18 cellular contexts compared by ENCODE assay signal in genomic region chr9:20317701-20318100, GRCh38.
"Had no signal": no experiment of that assay in that cellular context is flagged by ENCODE, and none has a peak within 500 bp of the region (broad histone marks: within the 10 kb centered on the region; RNA-seq: fewer than 3 reads in every experiment).

No MANE protein-coding gene starts in this region.

- H3K27me3 ChIP-seq: ovary, spleen, tibial artery, vagina had no signal

- H3K4me3 Mint-ChIP-seq: activated CD4-positive, alpha-beta T cell treated with anti-CD3 and anti-CD28 coated beads, Interleukin-2, amount 10 ng/mL, durations not matched to agents 7 days and 5 days; dendritic cell treated with granulocyte-macrophage colony-stimulating factor and Interleukin-4, amounts not matched to agents 40 ng/mL and 50 ng/mL, for 4 days; nephron had no signal

- H3K27ac Mint-ChIP-seq: activated CD4-positive, alpha-beta T cell treated with anti-CD3 and anti-CD28 coated beads, Interleukin-2, amount 10 ng/mL, durations not matched to agents 7 days and 5 days; dendritic cell treated with granulocyte-macrophage colony-stimulating factor and Interleukin-4, amounts not matched to agents 40 ng/mL and 50 ng/mL, for 4 days; nephron had no signal

- DNase-seq: activated CD4-positive, alpha-beta T cell treated with anti-CD3 and anti-CD28 coated beads, Interleukin-2, amount 10 ng/mL, durations not matched to agents 7 days and 5 days; activated effector memory CD4-positive, alpha-beta T cell treated with anti-CD3 and anti-CD28 coated beads, Interleukin-2, amount 50 U/mL, for 16 hours; aorta; cerebellar nuclear complex; effector memory CD4-positive, alpha-beta T cell; head of caudate nucleus; kidney glomerular epithelial cell; mesenchymal stem cell; ovary; spleen; tibial artery had no signal

- H3K27ac ChIP-seq: epithelial cell of prostate, ovary, SK-N-MC, spleen, tibial artery, vagina had no signal

- H3K9me3 ChIP-seq: ovary, spleen, tibial artery, vagina had no signal

- H3K4me1 ChIP-seq: spleen had no signal

- ATAC-seq: sciatic nerve had no signal

- H3K4me3 ChIP-seq: ovary, SK-N-MC, spleen, tibial artery, vagina had no signal

- H3K9me3 Mint-ChIP-seq: dendritic cell treated with granulocyte-macrophage colony-stimulating factor and Interleukin-4, amounts not matched to agents 40 ng/mL and 50 ng/mL, for 4 days; nephron had no signal

- FAIRE-seq: frontal cortex had no signal

- H3K27me3 Mint-ChIP-seq: activated CD4-positive, alpha-beta T cell treated with anti-CD3 and anti-CD28 coated beads, Interleukin-2, amount 10 ng/mL, durations not matched to agents 7 days and 5 days; dendritic cell treated with granulocyte-macrophage colony-stimulating factor and Interleukin-4, amounts not matched to agents 40 ng/mL and 50 ng/mL, for 4 days had no signal

- H3K36me3 ChIP-seq: ovary, spleen, tibial artery, vagina had no signal
